In the genomic region with DNA sequence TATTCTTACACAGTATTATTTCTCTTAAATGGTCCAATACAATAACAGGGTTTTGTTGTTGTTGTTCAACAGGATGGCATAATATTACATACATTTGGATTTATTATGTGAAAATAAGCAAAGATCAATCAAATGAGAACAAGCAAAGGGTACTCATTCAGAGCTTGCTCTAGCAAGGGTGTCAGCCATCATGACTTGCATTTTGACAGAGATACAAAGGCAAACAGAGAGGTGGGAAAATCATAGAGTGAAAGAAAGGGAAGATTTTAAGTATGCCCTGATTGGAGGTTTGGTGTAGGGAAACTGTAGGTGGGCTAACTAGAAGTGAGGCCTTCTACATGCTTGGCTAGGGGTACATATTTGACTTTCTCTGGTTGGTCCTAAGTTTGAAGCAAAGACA, we compare ENCODE assay signal across 3 cellular contexts.
TF ChIP-seq lines count a peak whose summit lies in the region.

No MANE protein-coding gene starts in this region.

TF ChIP-seq in HepG2, 621 proteins besides CTCF, POLR2A, EP300 and RAD21:
- TF ChIP-seq CBX2 (IDR thresholded peaks at IDR 0.05; ENCODE audit: low read depth, low read length), result no peak
- TF ChIP-seq CBX2 (CRISPR knock-in tag; IDR thresholded peaks at IDR 0.05; ENCODE audit: low read depth), result no peak
- no peak for TF ChIP-seq HOXA3 (CRISPR knock-in tag; IDR thresholded peaks at IDR 0.05)
- TF ChIP-seq NFE2L2 (IDR thresholded peaks at IDR 0.05; ENCODE audit: low read length), result 0 out of 2 replicates have a peak, but pooled peaks have one; percentile 6
- no peak for TF ChIP-seq RARG (CRISPR knock-in tag; IDR thresholded peaks at IDR 0.05; ENCODE audit: low read depth)

TF ChIP-seq in GM23338, 12 proteins besides CTCF, POLR2A, EP300 and RAD21:
- no peak for TF ChIP-seq POLR2AphosphoS5 (IDR thresholded peaks at IDR 0.05; ENCODE audit: low read depth)
- no peak for TF ChIP-seq ZNF331 (CRISPR knock-in tag; IDR thresholded peaks at IDR 0.05; ENCODE audit: low read depth)
- no peak for TF ChIP-seq EZH2 (IDR thresholded peaks at IDR 0.05; ENCODE audit: low read depth, unreplicated experiment)
- no peak for TF ChIP-seq REST (IDR thresholded peaks at IDR 0.05; ENCODE audit: unreplicated experiment)
- TF ChIP-seq ZNF114 (CRISPR knock-in tag; IDR thresholded peaks at IDR 0.05), result no peak
- no peak for TF ChIP-seq ZNF462 (CRISPR knock-in tag; IDR thresholded peaks at IDR 0.05)
- TF ChIP-seq NANOG (IDR thresholded peaks at IDR 0.05; ENCODE audit: borderline replicate concordance), result no peak
- no peak for TF ChIP-seq JUNB (IDR thresholded peaks at IDR 0.05; ENCODE audit: unreplicated experiment)
- TF ChIP-seq EZH2phosphoT487 (IDR thresholded peaks at IDR 0.05; ENCODE audit: unreplicated experiment), result no peak
- TF ChIP-seq CREB1 (CRISPR knock-in tag; IDR thresholded peaks at IDR 0.05; ENCODE audit: low read depth), result no peak

TF ChIP-seq in K562, 482 proteins besides CTCF, POLR2A, EP300 and RAD21:
- TF ChIP-seq, protein P1, sequence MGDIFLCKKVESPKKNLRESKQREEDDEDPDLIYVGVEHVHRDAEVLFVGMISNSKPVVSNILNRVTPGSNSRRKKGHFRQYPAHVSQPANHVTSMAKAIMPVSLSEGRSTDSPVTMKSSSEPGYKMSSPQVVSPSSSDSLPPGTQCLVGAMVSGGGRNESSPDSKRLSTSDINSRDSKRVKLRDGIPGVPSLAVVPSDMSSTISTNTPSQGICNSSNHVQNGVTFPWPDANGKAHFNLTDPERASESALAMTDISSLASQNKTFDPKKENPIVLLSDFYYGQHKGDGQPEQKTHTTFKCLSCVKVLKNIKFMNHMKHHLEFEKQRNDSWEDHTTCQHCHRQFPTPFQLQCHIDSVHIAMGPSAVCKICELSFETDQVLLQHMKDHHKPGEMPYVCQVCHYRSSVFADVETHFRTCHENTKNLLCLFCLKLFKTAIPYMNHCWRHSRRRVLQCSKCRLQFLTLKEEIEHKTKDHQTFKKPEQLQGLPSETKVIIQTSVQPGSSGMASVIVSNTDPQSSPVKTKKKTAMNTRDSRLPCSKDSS (IDR thresholded peaks at IDR 0.05; ENCODE audit: low read depth, partially characterized antibody), result no peak
- TF ChIP-seq YY1 (IDR thresholded peaks at IDR 0.05; ENCODE audit: borderline replicate concordance in 1 of 3, control insufficient read depth in 1 of 3, extremely low read depth in 1 of 3, insufficient read depth in 3 of 3, insufficient read length in 1 of 3, insufficient replicate concordance in 2 of 3, low read depth in 1 of 3, low read length in 2 of 3) (peak in 1 of 3 experiments; percentile 46), MAFG (tag; conservative IDR thresholded peaks at IDR 0.05) (peak; percentile 69), TAF7 (tag; IDR thresholded peaks at IDR 0.05) (no peak), ZNF589 (CRISPR knock-in tag; IDR thresholded peaks at IDR 0.05; ENCODE audit: low read depth) (no peak), BCL6 (CRISPR knock-in tag; IDR thresholded peaks at IDR 0.05) (no peak), NFE2 (IDR thresholded peaks at IDR 0.05; ENCODE audit: low read depth) (peak; percentile 60)
